21 cellular contexts compared by ENCODE assay signal in genomic region chr1:25111706-25112105, GRCh38.
"Had no signal": no experiment of that assay in that cellular context is flagged by ENCODE, and none has a peak within 500 bp of the region (broad histone marks: within the 10 kb centered on the region; RNA-seq: fewer than 3 reads in every experiment).

No MANE protein-coding gene starts in this region.

- H3K36me3 Mint-ChIP-seq: brain had no signal

- H3K4me1 ChIP-seq: esophagus muscularis mucosa, testis, upper lobe of right lung had no signal

- H3K27ac Mint-ChIP-seq: activated CD4-positive, alpha-beta memory T cell treated with anti-CD3 and anti-CD28 coated beads for 36 hours; activated naive CD8-positive, alpha-beta T cell; nephron; stimulated activated naive CD8-positive, alpha-beta T cell treated with anti-CD3 and anti-CD28 coated beads, Interleukin-15, amount 100 ng/mL, for 72 hours; T-helper 2 cell treated with Interferon-gamma antibody and Interleukin-4, amounts not matched to agents 5 μg/mL and 100 μg/mL, for 36 hours had no signal

- H3K9me3 ChIP-seq: ovary, testis had no signal

- H3K36me3 ChIP-seq: esophagus muscularis mucosa, ovary, upper lobe of right lung had no signal

- H3K4me3 ChIP-seq: esophagus muscularis mucosa, ovary, testis, upper lobe of right lung had no signal

- H3K27ac ChIP-seq: esophagus muscularis mucosa, ovary, testis, upper lobe of right lung, VCaP had no signal

- ATAC-seq: left ventricle myocardium superior; stimulated activated naive CD8-positive, alpha-beta T cell treated with anti-CD3 and anti-CD28 coated beads, Interleukin-15, amount 100 ng/mL, for 72 hours; upper lobe of right lung had no signal

- DNase-seq: activated CD4-positive, alpha-beta memory T cell treated with anti-CD3 and anti-CD28 coated beads for 36 hours; activated gamma-delta T cell; activated T-cell treated with anti-CD3 and anti-CD28 coated beads, Interleukin-2, amount 50 U/mL, for 48 hours; amygdala; cerebellar nuclear complex; foreskin melanocyte; kidney; left ventricle myocardium superior; mesendoderm; ovary; stimulated activated CD4-positive, alpha-beta T cell treated with anti-CD3 and anti-CD28 coated beads, Interleukin-15, amount 100 ng/mL, for 24 hours; stimulated activated CD4-positive, alpha-beta T cell treated with anti-CD3 and anti-CD28 coated beads, Interleukin-4, amount 100 ng/mL, for 4 hours; stimulated activated naive CD8-positive, alpha-beta T cell treated with anti-CD3 and anti-CD28 coated beads, Interleukin-15, amount 100 ng/mL, for 72 hours; testis; upper lobe of right lung had no signal

- H3K4me3 Mint-ChIP-seq: activated CD4-positive, alpha-beta memory T cell treated with anti-CD3 and anti-CD28 coated beads for 36 hours; activated naive CD8-positive, alpha-beta T cell; brain; nephron; stimulated activated naive CD8-positive, alpha-beta T cell treated with anti-CD3 and anti-CD28 coated beads, Interleukin-15, amount 100 ng/mL, for 72 hours; T-helper 2 cell treated with Interferon-gamma antibody and Interleukin-4, amounts not matched to agents 5 μg/mL and 100 μg/mL, for 36 hours had no signal

- H3K27me3 Mint-ChIP-seq: activated CD4-positive, alpha-beta memory T cell treated with anti-CD3 and anti-CD28 coated beads for 36 hours; activated naive CD8-positive, alpha-beta T cell; stimulated activated naive CD8-positive, alpha-beta T cell treated with anti-CD3 and anti-CD28 coated beads, Interleukin-15, amount 100 ng/mL, for 72 hours had no signal

- H3K27me3 ChIP-seq: ovary, testis had no signal
